ENCODE assay signal across 15 cellular contexts in the genomic region with DNA sequence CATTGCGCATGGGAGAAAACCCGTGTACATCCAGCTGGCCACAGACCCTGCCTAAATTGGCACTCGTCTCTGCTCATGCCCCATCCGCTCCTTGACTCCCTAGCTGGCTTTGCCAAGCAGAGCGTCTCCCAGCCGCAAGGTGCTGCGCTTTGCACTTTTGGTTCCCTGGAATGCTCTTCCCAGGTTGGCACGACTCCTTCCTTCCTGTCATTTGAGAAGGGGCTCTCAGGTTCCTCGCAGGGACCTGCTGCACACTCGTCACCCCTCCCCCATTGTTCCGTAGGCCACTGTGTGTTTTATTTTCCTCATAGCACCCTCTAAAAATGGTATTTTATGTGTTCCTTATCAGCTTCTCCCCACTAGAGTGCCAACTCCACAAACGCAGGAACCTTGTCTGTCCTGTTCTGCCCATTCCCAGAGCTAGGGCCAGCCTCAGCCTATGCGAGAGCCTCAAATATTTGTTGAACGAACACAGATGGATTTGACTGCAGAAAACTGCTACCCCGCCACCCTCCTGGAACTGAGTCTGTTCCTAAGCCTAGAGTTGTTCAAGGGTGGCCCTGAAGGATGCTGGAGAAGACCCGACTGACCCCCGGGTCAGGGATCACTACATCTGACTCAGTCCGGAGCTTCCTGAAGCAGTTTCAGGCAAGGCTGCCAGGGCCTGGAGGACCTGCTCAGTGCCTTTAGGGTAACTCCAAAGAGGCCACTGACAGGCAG. TPM values are rescaled to one million over a fixed set of nuclear protein-coding genes. Genes with fewer than 3 reads are reported as not detected.
DNase-seq lines count a peak whose midpoint lies in the region; ATAC-seq and TF ChIP-seq lines count a peak whose summit lies in the region.
"Had no signal": no experiment of that assay in that cellular context is flagged by ENCODE, and none has a peak within 500 bp of the region (broad histone marks: within the 10 kb centered on the region; RNA-seq: fewer than 3 reads in every experiment).

No MANE protein-coding gene starts in this region.

- H3K4me1 ChIP-seq in IMR-90 (ENCODE audit: control insufficient read depth, insufficient read depth, low read length) (no peaks in the 10 kb centered on the region), gastrocnemius medialis (peaks cover 23 to 25% of the 10 kb centered on the region in 2 donors)

- no peak for TF ChIP-seq RAD21 in IMR-90 (IDR thresholded peaks at IDR 0.05; ENCODE audit: low read length)

- H2AK9ac ChIP-seq in IMR-90 (replicated peaks; ENCODE audit: low read depth, low read length, poor library complexity) = peak overlapping the region; percentile 37

- intact Hi-C loops in IMR-90 (cut with micrococcal nuclease) (no loop called here), gastrocnemius medialis (cut with DNase I; ENCODE audit: low total_unique reads) (loop anchor here (2.0 kb wide), 1 partner anchor 14 kb away; no protein-coding TSS in a partner anchor)

- no peak overlapping the region for H3K4me2 ChIP-seq in IMR-90 (ENCODE audit: low read depth, low read length)

- no peak overlapping the region for H3K4me3 Mint-ChIP-seq in activated T-helper 17 cell treated with anti-CD3 and anti-CD28 coated beads, Interleukin-2, amount 50 U/mL, for 72 hours
- H3K4me3 Mint-ChIP-seq: activated CD4-positive, alpha-beta memory T cell treated with anti-CD3 and anti-CD28 coated beads, Interleukin-2, amount 10 ng/mL, durations not matched to agents 7 days and 5 days; CD14-positive monocyte had no signal

- POLR2A ChIA-PET in IMR-90 (lab: Charles Lee; ENCODE audit: unreplicated experiment) = no interaction called here

- no peaks in the 10 kb centered on the region for H3K9me3 ChIP-seq in IMR-90 (ENCODE audit: control insufficient read depth, insufficient read depth, low read length)
- H3K9me3 ChIP-seq in gastrocnemius medialis = no peaks in the 10 kb centered on the region

- H3K56ac ChIP-seq in IMR-90 (ENCODE audit: extremely low read depth, insufficient read depth, low read length) = no peak overlapping the region

- no peaks in the 10 kb centered on the region for H4K20me1 ChIP-seq in IMR-90 (ENCODE audit: insufficient read depth, low read length)

- no peaks in the 10 kb centered on the region for H3K4me1 Mint-ChIP-seq in activated T-helper 17 cell treated with anti-CD3 and anti-CD28 coated beads, Interleukin-2, amount 50 U/mL, for 72 hours
- H3K4me1 Mint-ChIP-seq: activated CD4-positive, alpha-beta memory T cell treated with anti-CD3 and anti-CD28 coated beads, Interleukin-2, amount 10 ng/mL, durations not matched to agents 7 days and 5 days had no signal

- 63% methylated on average over 12 of the region's 18 CpGs; no CpG with 5 or more reads in 1 of the 2 experiments for WGBS in IMR-90 (ENCODE audit: extremely low coverage in 2 of 2, insufficient read length in 1 of 2), 2 experiments

- no peak overlapping the region for H3K27ac Mint-ChIP-seq in activated T-helper 17 cell treated with anti-CD3 and anti-CD28 coated beads, Interleukin-2, amount 50 U/mL, for 72 hours
- H3K27ac Mint-ChIP-seq: activated CD4-positive, alpha-beta memory T cell treated with anti-CD3 and anti-CD28 coated beads, Interleukin-2, amount 10 ng/mL, durations not matched to agents 7 days and 5 days had no signal

- H2BK15ac ChIP-seq in IMR-90 (ENCODE audit: low read depth, low read length) = no peak overlapping the region

- no peak for DNase-seq in IMR-90
- peak; percentile 85 for DNase-seq in left kidney (ENCODE audit: low read depth, low spot score)
- DNase-seq in gastrocnemius medialis = peak; percentile 62 to 76
- DNase-seq in NCI-H69 (lab: John Stamatoyannopoulos, UW) = no peak
- DNase-seq in activated effector memory CD4-positive, alpha-beta T cell treated with Interleukin-2 at 50 U/mL for 16 hours = no peak
- DNase-seq in cortex of kidney (lab: John Stamatoyannopoulos, UW) = no peak
- DNase-seq: activated gamma-delta T cell; NCI-H2081 treated with DMSO at 0.1 percent for 48 hours; stimulated activated CD4-positive, alpha-beta T cell treated with anti-CD3 and anti-CD28 coated beads, Interleukin-1b, Interleukin-23, amount 100 ng/mL, for 48 hours had no signal

- CTCF ChIA-PET in IMR-90 (lab: Yijun Ruan, JAX) = no interaction called here

- H4K5ac ChIP-seq in IMR-90 (ENCODE audit: low read depth, low read length) = no peak overlapping the region

- H3K4me3 ChIP-seq in IMR-90 (ENCODE audit: insufficient read depth, low read depth, low read length) (no peak overlapping the region), gastrocnemius medialis (peak overlapping the region in 1 of 4 donors; percentile 5)
- H3K4me3 ChIP-seq: GM12878 had no signal

- TF ChIP-seq CTCF in IMR-90 (conservative IDR thresholded peaks at IDR 0.05; ENCODE audit: low read depth, low read length) (no peak), VCaP (conservative IDR thresholded peaks at IDR 0.05) (peak; percentile 56), gastrocnemius medialis (IDR thresholded peaks at IDR 0.05 in 4 of 5, conservative IDR thresholded peaks at IDR 0.05 in 1 of 5) (peak in 2 of 5 experiments; percentile 20 to 28)

- H2AK5ac ChIP-seq in IMR-90 (ENCODE audit: low read depth, low read length) = no peak overlapping the region

- BruUV-seq in IMR-90 (replicated peaks; lab: Mats Ljungman, UMichigan) = no TSS peak

- no peaks in the 10 kb centered on the region for H3K79me1 ChIP-seq in IMR-90 (ENCODE audit: low read depth in 1 of 2, low read length in 2 of 2)

- no peak overlapping the region for H3K14ac ChIP-seq in IMR-90 (replicated peaks; ENCODE audit: low read depth, low read length)

- H3K4ac ChIP-seq in IMR-90 (ENCODE audit: low read depth, low read length) = no peak overlapping the region

- H4K8ac ChIP-seq in IMR-90 (ENCODE audit: low read depth in 2 of 2, low read length in 2 of 2) = no peak overlapping the region

- H3K9me3 Mint-ChIP-seq in activated T-helper 17 cell treated with anti-CD3 and anti-CD28 coated beads, Interleukin-2, amount 50 U/mL, for 72 hours = no peaks in the 10 kb centered on the region
- H3K9me3 Mint-ChIP-seq: activated CD4-positive, alpha-beta memory T cell treated with anti-CD3 and anti-CD28 coated beads, Interleukin-2, amount 10 ng/mL, durations not matched to agents 7 days and 5 days had no signal

- H3K27me3 Mint-ChIP-seq in activated T-helper 17 cell treated with anti-CD3 and anti-CD28 coated beads, Interleukin-2, amount 50 U/mL, for 72 hours = peaks cover 9% of the 10 kb centered on the region

- H3K27me3 ChIP-seq in IMR-90 (ENCODE audit: control insufficient read depth, insufficient read depth, low read length) (peaks cover 15% of the 10 kb centered on the region), gastrocnemius medialis (no peaks in the 10 kb centered on the region)

- dilution Hi-C loops in IMR-90 (cut with HindIII; ENCODE audit: low sequenced_read_pairs, unreplicated experiment) = no loop called here

- no peak overlapping the region for H3K18ac ChIP-seq in IMR-90 (ENCODE audit: low read depth, low read length)

- no peak overlapping the region for H2AFZ ChIP-seq in IMR-90 (replicated peaks; ENCODE audit: low read length, poor library complexity)

- no peak overlapping the region for H2BK120ac ChIP-seq in IMR-90 (ENCODE audit: low read depth, low read length)

- H3K23ac ChIP-seq in IMR-90 (ENCODE audit: low read depth, low read length) = no peak overlapping the region

- H3K36me3 ChIP-seq in IMR-90 (ENCODE audit: control insufficient read depth, insufficient read depth, low read length) (no peaks in the 10 kb centered on the region), gastrocnemius medialis (no peaks in the 10 kb centered on the region)

- in situ Hi-C loops in IMR-90 (cut with MboI; ENCODE audit: low sequenced_read_pairs) = no loop called here
- in situ Hi-C loops in gastrocnemius medialis (cut with MboI; ENCODE audit: low sequenced_read_pairs in 4 of 4) = no loop called here

- no peak overlapping the region for H3K9ac ChIP-seq in IMR-90 (ENCODE audit: low read depth, low read length)

- no peak overlapping the region for H2BK5ac ChIP-seq in IMR-90 (ENCODE audit: low read depth, low read length, poor library complexity, severe bottlenecking)

- H3K27ac ChIP-seq in IMR-90 (ENCODE audit: insufficient read depth, low read length) (no peak overlapping the region), VCaP (peak overlapping the region; percentile 97), gastrocnemius medialis (peak overlapping the region; percentile 40 to 73 (median 53))

- H3K36me3 Mint-ChIP-seq in activated T-helper 17 cell treated with anti-CD3 and anti-CD28 coated beads, Interleukin-2, amount 50 U/mL, for 72 hours (ENCODE audit: low read depth) = no peaks in the 10 kb centered on the region

- no peak overlapping the region for H4K91ac ChIP-seq in IMR-90 (ENCODE audit: insufficient read depth, low read depth, low read length)

- no peak overlapping the region for H2BK20ac ChIP-seq in IMR-90 (ENCODE audit: low read depth, low read length)

- no peaks in the 10 kb centered on the region for H3K9me1 ChIP-seq in IMR-90 (ENCODE audit: insufficient read depth, low read length)

- no peak for TF ChIP-seq POLR2A in IMR-90 (IDR thresholded peaks at IDR 0.05; ENCODE audit: low read depth, low read length)
- no peak for TF ChIP-seq POLR2A in gastrocnemius medialis (IDR thresholded peaks at IDR 0.05)

- ATAC-seq in IMR-90 (ENCODE audit: low read depth) = no peak
- ATAC-seq in gastrocnemius medialis = peak; percentile 86 to 90
- ATAC-seq in activated T-helper 17 cell treated with anti-CD3 and anti-CD28 coated beads, Interleukin-2, amount 50 U/mL, for 72 hours (replicated peaks) = no peak

TF ChIP-seq in IMR-90, 13 proteins besides CTCF, POLR2A, EP300 and RAD21 (continues in another document):
- TF ChIP-seq BHLHE40 (IDR thresholded peaks at IDR 0.05; ENCODE audit: low read depth, low read length) (no peak), MAZ (IDR thresholded peaks at IDR 0.05; ENCODE audit: borderline replicate concordance, low read depth, low read length) (no peak), FOS (IDR thresholded peaks at IDR 0.05; ENCODE audit: low read depth, low read length) (no peak), CHD1 (IDR thresholded peaks at IDR 0.05; ENCODE audit: low read depth, low read length) (no peak), MAFK (IDR thresholded peaks at IDR 0.05; ENCODE audit: low read depth, low read length) (no peak)
- TF ChIP-seq, protein P1, sequence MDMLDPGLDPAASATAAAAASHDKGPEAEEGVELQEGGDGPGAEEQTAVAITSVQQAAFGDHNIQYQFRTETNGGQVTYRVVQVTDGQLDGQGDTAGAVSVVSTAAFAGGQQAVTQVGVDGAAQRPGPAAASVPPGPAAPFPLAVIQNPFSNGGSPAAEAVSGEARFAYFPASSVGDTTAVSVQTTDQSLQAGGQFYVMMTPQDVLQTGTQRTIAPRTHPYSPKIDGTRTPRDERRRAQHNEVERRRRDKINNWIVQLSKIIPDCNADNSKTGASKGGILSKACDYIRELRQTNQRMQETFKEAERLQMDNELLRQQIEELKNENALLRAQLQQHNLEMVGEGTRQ (IDR thresholded peaks at IDR 0.05; ENCODE audit: low read depth, low read length) = no peak

RNA-seq across cellular contexts. Expression of a gene that starts 8.4 kb away (rescaled TPM):
- under 0.01 TPM in 1 of 2 replicates, not detected in the other for total RNA-seq in IMR-90 (2012; rRNA removed)
- polyA plus RNA-seq in IMR-90 (2012; rRNA removed) = 0.04 and 0.09 TPM in 2 replicates
- polyA plus RNA-seq in IMR-90 (2012; cell fraction: cytosol; rRNA removed) = 0.08 and 0.16 TPM in 2 replicates
- 0.10 and 0.15 TPM in 2 replicates for polyA plus RNA-seq in IMR-90 (2012; cell fraction: nucleus; rRNA removed; ENCODE audit: low replicate concordance)
- total RNA-seq in gastrocnemius medialis = 10 to 100 TPM; 11.9 to 29.9 (median 25.5) TPM
- under 1 TPM; 0.21 to 0.26 TPM for total RNA-seq in activated T-helper 17 cell treated with anti-CD3 and anti-CD28 coated beads, Interleukin-2, amount 50 U/mL, for 72 hours
- total RNA-seq: M059J had no signal

Comparison
In these comparisons a context has a peak if more than half of its experiments do, and no peak if none do; other contexts are left out.
1. ATAC-seq: peak in gastrocnemius medialis (2 of 2); none in IMR-90 (single experiment) and activated T-helper 17 cell treated with anti-CD3 and anti-CD28 coated beads, Interleukin-2, amount 50 U/mL, for 72 hours (single experiment).
2. DNase-seq: peak in left kidney (single experiment) and gastrocnemius medialis (2 of 2); none in IMR-90 (single experiment), NCI-H69 (single experiment), activated effector memory CD4-positive, alpha-beta T cell treated with Interleukin-2 at 50 U/mL for 16 hours (single experiment) and cortex of kidney (single experiment).
3. RNA of a gene that starts 8.4 kb away (total RNA-seq): 11.9 to 29.9 TPM in gastrocnemius medialis; 0.21 to 0.26 TPM in activated T-helper 17 cell treated with anti-CD3 and anti-CD28 coated beads, Interleukin-2, amount 50 U/mL, for 72 hours and under 0.01 TPM in IMR-90; every median in the first group is over 10 times any median in the second.